In the genomic region with DNA sequence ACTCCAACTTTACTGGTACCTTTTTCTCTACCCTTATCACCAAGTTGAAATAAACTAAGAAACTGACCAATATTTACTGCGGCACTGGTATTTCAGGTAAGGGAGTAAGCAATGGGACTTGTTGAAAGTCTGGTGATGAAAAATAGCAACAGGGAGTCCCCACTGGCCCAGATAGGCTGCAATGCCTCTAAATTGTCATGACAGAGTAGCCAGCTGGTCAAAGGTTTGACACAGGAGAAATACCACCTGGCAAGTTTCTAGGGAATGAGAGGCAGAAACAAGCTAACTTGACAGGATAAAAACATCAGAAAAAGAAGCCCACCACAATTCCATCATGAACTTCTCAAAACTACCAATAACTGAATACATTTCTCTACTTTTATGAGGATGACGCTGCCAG, we compare ENCODE assay signal across 17 cellular contexts.
"Had no signal": no experiment of that assay in that cellular context is flagged by ENCODE, and none has a peak within 500 bp of the region (broad histone marks: within the 10 kb centered on the region; RNA-seq: fewer than 3 reads in every experiment).

No MANE protein-coding gene starts in this region.

- H3K27me3 Mint-ChIP-seq: activated CD4-positive, alpha-beta memory T cell treated with anti-CD3 and anti-CD28 coated beads, Interleukin-2, amount 10 ng/mL, durations not matched to agents 7 days and 5 days; activated CD4-positive, alpha-beta T cell treated with anti-CD3 and anti-CD28 coated beads for 36 hours; activated naive CD4-positive, alpha-beta T cell treated with anti-CD3 and anti-CD28 coated beads, Interleukin-2, amount 50 U/mL, for 24 hours; activated T-cell treated with anti-CD3 and anti-CD28 coated beads, Interleukin-2, amount 50 U/mL, for 24 hours; natural killer cell treated with Interleukin-12 subunit alpha and Interleukin-12 subunit beta and Interleukin-15 and Interleukin-18, amount 100 ng/mL, for 72 hours had no signal

- DNase-seq: activated CD4-positive, alpha-beta memory T cell treated with anti-CD3 and anti-CD28 coated beads, Interleukin-2, amount 10 ng/mL, durations not matched to agents 7 days and 5 days; activated CD4-positive, alpha-beta T cell treated with anti-CD3 and anti-CD28 coated beads for 36 hours; activated T-cell treated with anti-CD3 and anti-CD28 coated beads, Interleukin-2, amount 50 U/mL, for 24 hours; adrenal gland; erythroblast; left ventricle myocardium inferior; occipital lobe; right cardiac atrium; T-helper 9 cell; tibial artery; uterus had no signal

- H3K4me3 ChIP-seq: adrenal gland, dorsolateral prefrontal cortex, gastroesophageal sphincter, left ventricle myocardium inferior, prostate gland, smooth muscle cell, tibial artery, uterus had no signal

- H3K4me1 Mint-ChIP-seq: activated CD4-positive, alpha-beta memory T cell treated with anti-CD3 and anti-CD28 coated beads, Interleukin-2, amount 10 ng/mL, durations not matched to agents 7 days and 5 days had no signal

- H3K36me3 Mint-ChIP-seq: natural killer cell treated with Interleukin-12 subunit alpha and Interleukin-12 subunit beta and Interleukin-15 and Interleukin-18, amount 100 ng/mL, for 72 hours had no signal

- H3K27ac ChIP-seq: adrenal gland, dorsolateral prefrontal cortex, gastroesophageal sphincter, left ventricle myocardium inferior, prostate gland, tibial artery, uterus had no signal

- H3K27me3 ChIP-seq: adrenal gland, dorsolateral prefrontal cortex, gastroesophageal sphincter, tibial artery, uterus had no signal

- H3K4me3 Mint-ChIP-seq: activated CD4-positive, alpha-beta memory T cell treated with anti-CD3 and anti-CD28 coated beads, Interleukin-2, amount 10 ng/mL, durations not matched to agents 7 days and 5 days; activated CD4-positive, alpha-beta T cell treated with anti-CD3 and anti-CD28 coated beads for 36 hours; activated naive CD4-positive, alpha-beta T cell treated with anti-CD3 and anti-CD28 coated beads, Interleukin-2, amount 50 U/mL, for 24 hours; activated T-cell treated with anti-CD3 and anti-CD28 coated beads, Interleukin-2, amount 50 U/mL, for 24 hours; natural killer cell treated with Interleukin-12 subunit alpha and Interleukin-12 subunit beta and Interleukin-15 and Interleukin-18, amount 100 ng/mL, for 72 hours had no signal

- ATAC-seq: activated CD4-positive, alpha-beta T cell treated with anti-CD3 and anti-CD28 coated beads for 36 hours; gastroesophageal sphincter; natural killer cell treated with Interleukin-12 subunit alpha and Interleukin-12 subunit beta and Interleukin-15 and Interleukin-18, amount 100 ng/mL, for 72 hours; right cardiac atrium had no signal

- H3K9me3 ChIP-seq: adrenal gland, gastroesophageal sphincter, left ventricle myocardium inferior, prostate gland, tibial artery, uterus had no signal

- H3K36me3 ChIP-seq: adrenal gland, gastroesophageal sphincter, left ventricle myocardium inferior, prostate gland, tibial artery, uterus had no signal

- H3K4me1 ChIP-seq: adrenal gland, gastroesophageal sphincter, prostate gland, tibial artery, uterus had no signal

- H3K4me2 ChIP-seq: smooth muscle cell had no signal

- H3K9me3 Mint-ChIP-seq: activated CD4-positive, alpha-beta memory T cell treated with anti-CD3 and anti-CD28 coated beads, Interleukin-2, amount 10 ng/mL, durations not matched to agents 7 days and 5 days; activated naive CD4-positive, alpha-beta T cell treated with anti-CD3 and anti-CD28 coated beads, Interleukin-2, amount 50 U/mL, for 24 hours; activated T-cell treated with anti-CD3 and anti-CD28 coated beads, Interleukin-2, amount 50 U/mL, for 24 hours; natural killer cell treated with Interleukin-12 subunit alpha and Interleukin-12 subunit beta and Interleukin-15 and Interleukin-18, amount 100 ng/mL, for 72 hours had no signal

- H3K27ac Mint-ChIP-seq: activated CD4-positive, alpha-beta memory T cell treated with anti-CD3 and anti-CD28 coated beads, Interleukin-2, amount 10 ng/mL, durations not matched to agents 7 days and 5 days; activated CD4-positive, alpha-beta T cell treated with anti-CD3 and anti-CD28 coated beads for 36 hours; activated naive CD4-positive, alpha-beta T cell treated with anti-CD3 and anti-CD28 coated beads, Interleukin-2, amount 50 U/mL, for 24 hours; activated T-cell treated with anti-CD3 and anti-CD28 coated beads, Interleukin-2, amount 50 U/mL, for 24 hours; natural killer cell treated with Interleukin-12 subunit alpha and Interleukin-12 subunit beta and Interleukin-15 and Interleukin-18, amount 100 ng/mL, for 72 hours had no signal
